8 cellular contexts compared by ENCODE assay signal in genomic region chr3:45554001-45554691, GRCh38. TPM values are rescaled to one million over a fixed set of nuclear protein-coding genes. Genes with fewer than 3 reads are reported as not detected.
DNase-seq lines count a peak whose midpoint lies in the region; ATAC-seq, FAIRE-seq and TF ChIP-seq lines count a peak whose summit lies in the region.

No MANE protein-coding gene starts in this region.

- dilution Hi-C loops in endothelial cell of umbilical vein (cut with MboI; ENCODE audit: extremely low pct_ligation_motif_present, low sequenced_read_pairs) = no loop called here

- H2BK120ac ChIP-seq in trophoblast cell (ENCODE audit: insufficient read depth, low read length, poor library complexity) = no peak overlapping the region

- no peak overlapping the region for H4K12ac ChIP-seq in trophoblast cell (ENCODE audit: low read depth, low read length)

- ATAC-seq in GM21447 (IDR thresholded peaks at IDR 0.05; ENCODE audit: unreplicated experiment) = peak; percentile 83

- H3K4me3 ChIP-seq in BLaER1 treated with 17β-estradiol and CSF1 and Interleukin-3, amounts not matched to agents 10 nM and 100 nM = no peak overlapping the region
- no peak overlapping the region for H3K4me3 ChIP-seq in endothelial cell of umbilical vein (replicated peaks in 1 of 3; ENCODE audit: insufficient read depth in 1 of 3, low read depth in 1 of 3, low read length in 3 of 3)
- no peak overlapping the region for H3K4me3 ChIP-seq in trophoblast cell (ENCODE audit: low read depth, low read length)

- TF ChIP-seq CTCF in endothelial cell of umbilical vein (IDR thresholded peaks at IDR 0.05; ENCODE audit: extremely low read depth in 1 of 2, insufficient read depth in 1 of 2, low read depth in 1 of 2, low read length in 2 of 2) = no peak

- H2AFZ ChIP-seq in endothelial cell of umbilical vein (ENCODE audit: low read depth, low read length) (no peak overlapping the region), trophoblast cell (ENCODE audit: insufficient read depth, low read length, poor library complexity) (no peak overlapping the region)

- peak overlapping the region; percentile 71 to 91 (median 79) for H3K4me2 ChIP-seq in BLaER1 treated with 17β-estradiol and CSF1 and Interleukin-3, amounts not matched to agents 10 nM and 100 nM
- H3K4me2 ChIP-seq in endothelial cell of umbilical vein (ENCODE audit: insufficient read depth, low read length) (peak overlapping the region; percentile 54), trophoblast cell (ENCODE audit: low read length) (peak overlapping the region; percentile 46)

- H3K27me3 ChIP-seq in BLaER1 treated with 17β-estradiol and CSF1 and Interleukin-3, amounts not matched to agents 10 nM and 100 nM = peaks cover 15 to 37% (median 32%) of the 10 kb centered on the region in 11 experiments; a peak in 21 of 22 replicates
- no peaks in the 10 kb centered on the region for H3K27me3 ChIP-seq in endothelial cell of umbilical vein (ENCODE audit: control insufficient read depth in 2 of 2, insufficient read depth in 2 of 2, low read length in 2 of 2)
- H3K27me3 ChIP-seq in trophoblast cell (ENCODE audit: insufficient read depth, low read length) = no peaks in the 10 kb centered on the region

- H2AK5ac ChIP-seq in trophoblast cell (ENCODE audit: low read length) = no peak overlapping the region

- no peak overlapping the region; a peak in 1 of 22 replicates for H3K9ac ChIP-seq in BLaER1 treated with 17β-estradiol and CSF1 and Interleukin-3, amounts not matched to agents 10 nM and 100 nM
- H3K9ac ChIP-seq in endothelial cell of umbilical vein (replicated peaks; ENCODE audit: extremely low read depth, insufficient read depth, low read length) (peak overlapping the region; percentile 5), trophoblast cell (ENCODE audit: low read length) (no peak overlapping the region)

- H3K9me3 ChIP-seq in BLaER1 treated with 17β-estradiol and CSF1 and Interleukin-3, amounts not matched to agents 10 nM and 100 nM (replicated peaks in 1 of 11) = no peaks in the 10 kb centered on the region
- H3K9me3 ChIP-seq in endothelial cell of umbilical vein (replicated peaks; ENCODE audit: control insufficient read depth, insufficient read depth, low read length) (no peaks in the 10 kb centered on the region), trophoblast cell (ENCODE audit: insufficient read depth, low read depth, low read length) (no peaks in the 10 kb centered on the region)

- peak; percentile 51 for DNase-seq in M059J (ENCODE audit: low read depth)
- DNase-seq in endothelial cell of umbilical vein (ENCODE audit: low read depth, low spot score) = peak; percentile 75
- DNase-seq in trophoblast cell = peak in 1 of 2 donors; percentile 69
- DNase-seq in NCI-H1436 treated with DMSO at 0.1 percent for 48 hours (lab: John Stamatoyannopoulos, UW) = no peak
- DNase-seq in NCI-H1048 (lab: John Stamatoyannopoulos, UW) = no peak
- no peak for DNase-seq in G401 (ENCODE audit: low spot score)

- no peaks in the 10 kb centered on the region for H3K79me1 ChIP-seq in trophoblast cell (ENCODE audit: low read length)

- H3K4me1 ChIP-seq in BLaER1 treated with 17β-estradiol and CSF1 and Interleukin-3, amounts not matched to agents 10 nM and 100 nM = peaks cover 44 to 57% (median 51%) of the 10 kb centered on the region in 10 experiments
- H3K4me1 ChIP-seq in endothelial cell of umbilical vein (ENCODE audit: control insufficient read depth, extremely low read depth, insufficient read depth, low read length) (peaks cover 21% of the 10 kb centered on the region), trophoblast cell (ENCODE audit: control insufficient read depth in 1 of 2, insufficient read depth in 2 of 2, low read length in 2 of 2) (peaks cover 28 to 30% of the 10 kb centered on the region in 2 experiments)

- H3K4ac ChIP-seq in trophoblast cell (ENCODE audit: low read depth, low read length) = no peak overlapping the region

- BruUV-seq in endothelial cell of umbilical vein (replicated peaks; lab: Mats Ljungman, UMichigan) = no TSS peak

- intact Hi-C loops in endothelial cell of umbilical vein (cut with micrococcal nuclease) = no loop called here

- H3K79me2 ChIP-seq in endothelial cell of umbilical vein (ENCODE audit: control insufficient read depth, insufficient read depth, low read length) (no peaks in the 10 kb centered on the region), trophoblast cell (ENCODE audit: control insufficient read depth, insufficient read depth, low read length, poor library complexity) (no peaks in the 10 kb centered on the region)

- WGBS in trophoblast cell (ENCODE audit: extremely low coverage, insufficient coverage, insufficient read length) = no CpG with 5 or more reads among the region's 4 CpGs

- H3K27ac ChIP-seq in BLaER1 treated with 17β-estradiol and CSF1 and Interleukin-3, amounts not matched to agents 10 nM and 100 nM = peak overlapping the region in 1 of 11 experiments; percentile 15; a peak in 1 of 22 replicates
- H3K27ac ChIP-seq in endothelial cell of umbilical vein (ENCODE audit: insufficient read depth, low read depth, low read length) = peak overlapping the region; percentile 43
- H3K27ac ChIP-seq in trophoblast cell (ENCODE audit: low read depth, low read length) = no peak overlapping the region

- H4K91ac ChIP-seq in trophoblast cell (ENCODE audit: low read depth, low read length) = no peak overlapping the region

- H3K18ac ChIP-seq in trophoblast cell (ENCODE audit: low read length) = no peak overlapping the region

- H2BK12ac ChIP-seq in trophoblast cell (ENCODE audit: low read length) = no peak overlapping the region

- H2BK5ac ChIP-seq in trophoblast cell (ENCODE audit: low read depth, low read length, poor library complexity) = no peak overlapping the region

- no peak overlapping the region for H4K8ac ChIP-seq in trophoblast cell (ENCODE audit: low read depth, low read length)

- H3K23ac ChIP-seq in trophoblast cell (ENCODE audit: low read length) = no peak overlapping the region

- H3K14ac ChIP-seq in trophoblast cell (ENCODE audit: low read length) = no peak overlapping the region

- H3K36me3 ChIP-seq in BLaER1 treated with 17β-estradiol and CSF1 and Interleukin-3, amounts not matched to agents 10 nM and 100 nM = peaks cover 0 to 7% (median 0%) of the 10 kb centered on the region in 11 experiments; a peak in 1 of 22 replicates
- H3K36me3 ChIP-seq in endothelial cell of umbilical vein (ENCODE audit: control insufficient read depth in 2 of 2, extremely low read depth in 1 of 2, insufficient read depth in 2 of 2, low read length in 2 of 2) (no peaks in the 10 kb centered on the region), trophoblast cell (ENCODE audit: control insufficient read depth in 1 of 2, insufficient read depth in 2 of 2, low read length in 2 of 2) (no peaks in the 10 kb centered on the region)

- CTCF ChIA-PET in endothelial cell of umbilical vein (lab: Charles Lee) = interaction anchor here (1.1 to 1.3 kb wide), 3 partner anchors 8 to 106 kb away, joined by 3 read pairs; no protein-coding TSS in a partner anchor

- FAIRE-seq in endothelial cell of umbilical vein (lab: Jason Lieb, UNC) = peak; percentile 70

- no peaks in the 10 kb centered on the region for H3K9me1 ChIP-seq in endothelial cell of umbilical vein (replicated peaks; ENCODE audit: control insufficient read depth, extremely low read depth, insufficient read depth, low read length)

- in situ Hi-C loops in G401 (cut with HindIII; ENCODE audit: low sequenced_read_pairs) = no loop called here

- peaks cover 0 to 48% (median 40%) of the 10 kb centered on the region in 11 experiments; a peak in 17 of 22 replicates for H4K20me1 ChIP-seq in BLaER1 treated with 17β-estradiol and CSF1 and Interleukin-3, amounts not matched to agents 10 nM and 100 nM
- no peaks in the 10 kb centered on the region for H4K20me1 ChIP-seq in endothelial cell of umbilical vein (replicated peaks; ENCODE audit: control insufficient read depth, extremely low read depth, insufficient read depth, low read length)

- no peak for TF ChIP-seq POLR2A in endothelial cell of umbilical vein (IDR thresholded peaks at IDR 0.05; ENCODE audit: low read depth, low read length)

- POLR2A ChIA-PET in endothelial cell of umbilical vein (lab: Charles Lee) = no interaction called here

TF ChIP-seq in endothelial cell of umbilical vein, 7 proteins besides CTCF, POLR2A, EP300 and RAD21:
- TF ChIP-seq JUN (IDR thresholded peaks at IDR 0.05; ENCODE audit: borderline replicate concordance, insufficient read depth, insufficient read length, low read depth) (no peak), MYC (IDR thresholded peaks at IDR 0.05; ENCODE audit: low read depth, low read length) (no peak), FOS (IDR thresholded peaks at IDR 0.05; ENCODE audit: borderline replicate concordance, insufficient read depth, low read length) (no peak), POLR2AphosphoS5 (IDR thresholded peaks at IDR 0.05; ENCODE audit: insufficient read depth, low read depth, low read length) (peak; percentile 52), EZH2 (IDR thresholded peaks at IDR 0.05; ENCODE audit: borderline replicate concordance, low read depth, low read length, severe bottlenecking) (no peak), GATA2 (IDR thresholded peaks at IDR 0.05; ENCODE audit: insufficient read depth, insufficient read length, low read depth, low read length) (no peak), MAX (IDR thresholded peaks at IDR 0.05; ENCODE audit: insufficient read depth, insufficient read length) (peak; percentile 42)

RNA-seq across cellular contexts. Expression of gene LIMD1, which starts 40.4 kb away (rescaled TPM):
- 3.9 and 8.6 TPM in 2 replicates for total RNA-seq in M059J (2014; rRNA removed; shearing (Covaris generic))
- total RNA-seq in endothelial cell of umbilical vein = 33.3 and 39.5 TPM in 2 replicates
- 11.9 and 12.6 TPM in 2 replicates for polyA plus RNA-seq in endothelial cell of umbilical vein
- polyA plus RNA-seq in endothelial cell of umbilical vein (2011; cell fraction: cytosol; rRNA removed) = 8.9 and 9.8 TPM in 2 replicates
- 35.5 and 37.7 TPM in 2 replicates for polyA plus RNA-seq in endothelial cell of umbilical vein (2011; cell fraction: nucleus; rRNA removed)
- 15.2 and 19.2 TPM in 2 replicates for polyA plus RNA-seq in endothelial cell of umbilical vein (2012)
- polyA minus RNA-seq in endothelial cell of umbilical vein = 46.6 and 57.5 TPM in 2 replicates
- 14.3 TPM for polyA minus RNA-seq in endothelial cell of umbilical vein (2011; cell fraction: cytosol; rRNA and poly(A)+ RNA removed)
- polyA minus RNA-seq in endothelial cell of umbilical vein (2011; cell fraction: nucleus; rRNA and poly(A)+ RNA removed) = 35.4 and 38.2 TPM in 2 replicates
- 4.3 TPM in 2 replicates for polyA plus RNA-seq in trophoblast cell (2013)
- total RNA-seq in G401 (2014; rRNA removed; shearing (Covaris generic)) = 10.0 and 23.0 TPM in 2 replicates

Comparison
In these comparisons a context has a peak if more than half of its experiments do, and no peak if none do; other contexts are left out.
1. DNase-seq: peak in M059J (single experiment) and endothelial cell of umbilical vein (single experiment); none in NCI-H1436 treated with DMSO at 0.1 percent for 48 hours (single experiment), NCI-H1048 (single experiment) and G401 (single experiment).
2. Peak in every context shown above with its lines, with median percentiles within 50 percentile points of each other: H3K4me2 ChIP-seq.